2 cellular contexts compared by ENCODE assay signal in the genomic region with DNA sequence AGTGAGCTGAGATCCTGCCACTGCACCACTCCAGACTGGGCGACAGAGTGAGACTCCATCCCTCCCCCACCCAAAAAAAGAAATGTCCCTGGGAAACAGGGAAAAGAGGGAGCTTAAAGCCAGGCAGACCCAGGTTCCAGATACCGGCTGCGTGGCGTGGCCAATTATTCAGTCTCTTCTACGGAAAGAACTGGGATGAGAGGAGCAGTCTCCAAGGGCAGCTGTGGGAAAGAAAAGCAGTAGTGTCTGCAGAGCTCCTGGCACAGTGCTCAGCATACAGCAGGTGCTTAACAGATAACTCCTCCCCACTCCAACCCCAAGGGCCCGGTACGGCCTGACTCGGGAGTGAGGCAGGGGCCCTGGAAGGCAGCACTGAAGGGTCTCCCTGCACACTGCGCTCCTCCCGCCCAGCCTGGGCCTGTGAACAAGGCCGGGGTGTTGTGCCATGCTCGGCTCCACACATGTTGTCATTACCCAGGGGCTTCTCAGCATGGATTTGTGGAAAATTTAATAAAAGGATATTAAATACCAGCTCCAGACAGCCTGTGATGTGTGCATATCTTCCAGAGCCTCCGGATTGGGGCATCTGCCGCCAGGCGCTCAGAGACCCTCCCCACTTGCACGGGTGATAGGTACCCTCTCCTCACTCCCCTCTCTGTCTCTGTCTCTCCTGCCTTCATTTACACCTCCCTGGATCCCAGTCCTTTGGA.
A peak's percentile ranks its signal among the peaks of the same experiment; 100 is the strongest.
TF ChIP-seq lines count a peak whose summit lies in the region.

No MANE protein-coding gene starts in this region.

TF ChIP-seq in SK-N-SH treated with all-trans-retinoic acid at 6 μM for 48 hours, 23 proteins besides CTCF, POLR2A, EP300 and RAD21:
- TF ChIP-seq, protein P1, sequence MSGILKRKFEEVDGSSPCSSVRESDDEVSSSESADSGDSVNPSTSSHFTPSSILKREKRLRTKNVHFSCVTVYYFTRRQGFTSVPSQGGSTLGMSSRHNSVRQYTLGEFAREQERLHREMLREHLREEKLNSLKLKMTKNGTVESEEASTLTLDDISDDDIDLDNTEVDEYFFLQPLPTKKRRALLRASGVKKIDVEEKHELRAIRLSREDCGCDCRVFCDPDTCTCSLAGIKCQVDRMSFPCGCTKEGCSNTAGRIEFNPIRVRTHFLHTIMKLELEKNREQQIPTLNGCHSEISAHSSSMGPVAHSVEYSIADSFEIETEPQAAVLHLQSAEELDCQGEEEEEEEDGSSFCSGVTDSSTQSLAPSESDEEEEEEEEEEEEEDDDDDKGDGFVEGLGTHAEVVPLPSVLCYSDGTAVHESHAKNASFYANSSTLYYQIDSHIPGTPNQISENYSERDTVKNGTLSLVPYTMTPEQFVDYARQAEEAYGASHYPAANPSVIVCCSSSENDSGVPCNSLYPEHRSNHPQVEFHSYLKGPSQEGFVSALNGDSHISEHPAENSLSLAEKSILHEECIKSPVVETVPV (CRISPR knock-in tag; IDR thresholded peaks at IDR 0.05): no peak
- TF ChIP-seq TCF4 (CRISPR knock-in tag; IDR thresholded peaks at IDR 0.05; ENCODE audit: borderline replicate concordance): peak; percentile 55; the same call in 1 of the 2 replicates
- TF ChIP-seq ZNF70 (CRISPR knock-in tag; IDR thresholded peaks at IDR 0.05): peak; percentile 37; the same call in 1 of the 2 replicates

TF ChIP-seq in K562, 482 proteins besides CTCF, POLR2A, EP300 and RAD21:
- TF ChIP-seq ZKSCAN8 (CRISPR knock-in tag; IDR thresholded peaks at IDR 0.05): 0 out of 2 replicates have a peak, but pooled peaks have one; percentile 65
- no peak for TF ChIP-seq NCOR1 (IDR thresholded peaks at IDR 0.05)
